8 cellular contexts compared by ENCODE assay signal in the genomic region with DNA sequence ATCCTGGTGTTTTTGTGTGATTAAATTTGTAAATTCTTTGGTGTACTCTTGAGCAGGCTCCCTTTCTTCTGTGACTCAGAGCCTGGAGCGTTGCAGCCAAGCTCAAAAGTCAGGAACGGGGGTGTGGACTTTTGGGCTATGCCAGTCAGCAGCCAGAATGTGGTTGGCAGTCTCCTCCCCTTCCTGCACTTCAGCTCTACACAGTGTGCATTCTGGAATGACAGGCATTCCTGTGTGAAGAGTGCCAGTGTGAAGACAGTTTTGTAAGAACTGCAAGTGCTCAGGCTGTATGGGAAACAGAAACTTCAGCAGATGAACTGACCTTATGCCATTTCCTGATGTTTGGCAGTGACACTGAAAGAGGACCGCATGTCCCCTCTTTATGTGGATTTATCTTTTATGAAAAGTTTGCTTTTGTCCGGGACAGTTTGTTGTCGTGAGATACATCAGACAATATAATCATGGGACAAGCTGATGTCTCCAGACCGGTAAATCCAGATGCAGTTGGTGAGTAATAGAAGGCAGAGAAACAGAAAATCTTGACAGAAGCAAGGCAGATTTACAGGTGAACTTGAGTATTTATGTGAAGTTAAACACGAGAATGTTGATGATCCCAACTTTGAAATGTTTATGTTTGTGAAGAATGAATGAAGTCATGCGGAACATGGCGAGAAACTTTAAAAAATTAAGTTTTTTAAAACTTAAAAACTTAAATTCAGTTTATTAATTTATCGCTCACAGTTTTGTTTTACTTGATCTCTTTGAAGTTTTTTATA.
DNase-seq lines count a peak whose midpoint lies in the region; ATAC-seq, FAIRE-seq and TF ChIP-seq lines count a peak whose summit lies in the region.

No MANE protein-coding gene starts in this region.

- H3K79me2 ChIP-seq in K562 (ENCODE audit: control insufficient read depth, insufficient read depth, low read length), result peaks cover under 1% of the 10 kb centered on the region; the same call in 1 of the 3 replicates

- peak overlapping the region; percentile 30 for H3K4me3 ChIP-seq in AG04449 (ENCODE audit: low read depth, low read length)
- peak overlapping the region; percentile 2; the same call in 1 of the 2 replicates for H3K4me3 ChIP-seq in K562

- FAIRE-seq in GM12891 (lab: Jason Lieb, UNC) (peak; percentile 89), K562 (lab: Jason Lieb, UNC) (peak; percentile 57)

- POLR2A ChIA-PET in AG04449 (lab: Yijun Ruan, JAX), result interaction anchor here (0.6 to 2.0 kb wide), 6 partner anchors 34 to 729 kb away, joined by 3 to 11 read pairs (median 4); partner anchors contain the start of genes RCC1, RNU11 and TAF12
- POLR2A ChIA-PET in K562 (lab: Yijun Ruan, JAX), result interaction anchor here (0.6 to 2.0 kb wide), 8 partner anchors 9 to 211 kb away, joined by 3 to 9 read pairs (median 4); partner anchors contain the start of genes RCC1 and RNU11

- WGBS in K562 (ENCODE audit: insufficient coverage, low coverage, missing lambda C conversion rate), result 38% methylated on average over 10 of the region's 10 CpGs

- BruUV-seq in K562 (replicated peaks; lab: Mats Ljungman, UMichigan), result no TSS peak

- DNase-seq in AG04449 (ENCODE audit: low read depth, low spot score), result peak; percentile 93
- DNase-seq in GM12891 (ENCODE audit: insufficient read length, low spot score), result no peak
- peak; percentile 71 for DNase-seq in NCI-H2196 (lab: John Stamatoyannopoulos, UW; ENCODE audit: unreplicated experiment)
- peak in 2 of 4 experiments; percentile 26 to 61 for DNase-seq in K562 (ENCODE audit: extremely low read depth in 1 of 4, low spot score in 3 of 4)
- peak; percentile 9 for DNase-seq in iPS DF 19.7 (ENCODE audit: low read depth, low spot score)
- peak; percentile 80 for DNase-seq in sciatic nerve (ENCODE audit: low spot score)
- DNase-seq in germinal center (ENCODE audit: low spot score), result no peak
- DNase-seq in NCI-H2081 treated with DMSO at 0.1 percent for 48 hours (lab: John Stamatoyannopoulos, UW), result no peak

- H2AFZ ChIP-seq in K562 (ENCODE audit: low read depth, low read length), result peak overlapping the region; percentile 27

- H3K4me1 ChIP-seq in K562 (replicated peaks in 1 of 2; ENCODE audit: control insufficient read depth in 2 of 2, insufficient read depth in 2 of 2, low read length in 2 of 2), result peaks cover 17 to 22% of the 10 kb centered on the region in 2 experiments

- in situ Hi-C loops in K562 (cut with MboI), result loop anchor here (25.0 kb wide), 1 partner anchor 1374 kb away; no protein-coding TSS in a partner anchor

- CTCF ChIA-PET in AG04449 (lab: Yijun Ruan, JAX), result interaction anchor here (1.4 kb wide), 1 partner anchor 20 kb away, joined by 5 read pairs; no protein-coding TSS in a partner anchor
- CTCF ChIA-PET in K562 (lab: Yijun Ruan, JAX; ENCODE audit: low intra/inter-chr PET ratio), result no interaction called here

- no peaks in the 10 kb centered on the region for H3K9me3 ChIP-seq in K562 (replicated peaks; ENCODE audit: control insufficient read depth, insufficient read depth, low read depth, low read length)

- peak overlapping the region; percentile 62 for H3K4me2 ChIP-seq in K562 (ENCODE audit: insufficient read depth, low read length)

- intact Hi-C loops in K562 (cut with micrococcal nuclease), result no loop called here
- intact Hi-C loops in sciatic nerve (cut with DNase I), result no loop called here

- TF ChIP-seq EP300 in K562 (IDR thresholded peaks at IDR 0.05; ENCODE audit: low read length), result no peak

- H3K9ac ChIP-seq in K562 (ENCODE audit: insufficient read depth in 1 of 2, low read depth in 2 of 2, low read length in 2 of 2), result peak overlapping the region; percentile 6 to 75; a peak in 3 of 4 replicates

- H3K9me1 ChIP-seq in K562 (ENCODE audit: control insufficient read depth, insufficient read depth, low read length), result no peaks in the 10 kb centered on the region

- TF ChIP-seq CTCF in AG04449 (IDR thresholded peaks at IDR 0.05; ENCODE audit: insufficient read depth, low read length, missing control alignments) (no peak), K562 (IDR thresholded peaks at IDR 0.05 in 2 of 3, conservative IDR thresholded peaks at IDR 0.05 in 1 of 3; ENCODE audit: insufficient read depth in 2 of 3, low read depth in 1 of 3, low read length in 3 of 3) (no peak)

- no peaks in the 10 kb centered on the region for H4K20me1 ChIP-seq in K562 (replicated peaks; ENCODE audit: control insufficient read depth, insufficient read depth, low read length)

- TF ChIP-seq POLR2A in GM12891 (IDR thresholded peaks at IDR 0.05; ENCODE audit: low read depth, low read length) (no peak), K562 (conservative IDR thresholded peaks at IDR 0.05) (no peak)

- H3K36me3 ChIP-seq in K562 (ENCODE audit: control insufficient read depth, insufficient read depth, low read length), result peaks cover 3% of the 10 kb centered on the region; the same call in 2 of the 3 replicates

- ATAC-seq in K562 (peak; percentile 61), sciatic nerve (peak; percentile 98)

- peak overlapping the region; percentile 41; the same call in 2 of the 3 replicates for H3K27ac ChIP-seq in K562 (ENCODE audit: extremely low read depth, low read depth, low read length)

- H3K27me3 ChIP-seq in K562 (ENCODE audit: control insufficient read depth in 2 of 2, insufficient read depth in 2 of 2, low read length in 2 of 2), result no peaks in the 10 kb centered on the region

- no peak for TF ChIP-seq RAD21 in K562 (CRISPR knock-in tag; conservative IDR thresholded peaks at IDR 0.05 in 1 of 2, IDR thresholded peaks at IDR 0.05 in 1 of 2)

TF ChIP-seq in GM12891, 5 proteins besides CTCF, POLR2A, EP300 and RAD21:
- TF ChIP-seq SPI1 (IDR thresholded peaks at IDR 0.05; ENCODE audit: low read depth, low read length) (no peak), POLR2AphosphoS5 (IDR thresholded peaks at IDR 0.05; ENCODE audit: low read depth, low read length) (no peak), PAX5 (IDR thresholded peaks at IDR 0.05; ENCODE audit: insufficient read depth, low read length, severe bottlenecking) (no peak), POU2F2 (IDR thresholded peaks at IDR 0.05; ENCODE audit: low read depth, low read length) (no peak), TAF1 (IDR thresholded peaks at IDR 0.05; ENCODE audit: low read depth, low read length) (no peak)

TF ChIP-seq in K562, 482 proteins besides CTCF, POLR2A, EP300 and RAD21 (continues in another document):
- TF ChIP-seq ASH1L (IDR thresholded peaks at IDR 0.05; ENCODE audit: borderline replicate concordance, low read depth, partially characterized antibody) (peak; percentile 26), KDM2B (CRISPR knock-in tag; IDR thresholded peaks at IDR 0.05) (no peak)

Comparison
In these comparisons a context has a peak if more than half of its experiments do, and no peak if none do; other contexts are left out.
1. DNase-seq: peak in AG04449 (single experiment), NCI-H2196 (single experiment), iPS DF 19.7 (single experiment) and sciatic nerve (single experiment); none in GM12891 (single experiment), germinal center (single experiment) and NCI-H2081 treated with DMSO at 0.1 percent for 48 hours (single experiment).